ENCODE assay signal across 30 cellular contexts in the genomic region with DNA sequence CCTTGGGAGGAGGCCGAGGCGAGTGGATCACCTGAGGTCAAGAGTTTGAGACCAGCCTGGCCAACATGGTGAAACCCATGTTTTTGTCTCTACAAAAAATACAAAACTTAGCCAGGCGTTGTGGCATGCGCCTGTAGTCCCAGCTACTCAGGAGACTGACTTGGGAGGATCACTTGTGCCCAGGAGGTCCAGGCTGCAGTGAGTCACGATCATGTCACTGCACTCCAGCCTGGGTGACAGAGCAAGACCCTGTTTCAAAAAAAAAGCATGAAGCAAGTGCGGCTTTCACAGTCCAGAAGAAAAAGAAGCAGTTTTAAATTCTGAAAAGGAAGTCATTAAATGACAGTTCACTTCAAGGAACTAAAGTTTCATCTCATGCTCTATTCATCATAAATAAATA. TPM values are rescaled to one million over a fixed set of nuclear protein-coding genes. Genes with fewer than 3 reads are reported as not detected.
"Had no signal": no experiment of that assay in that cellular context is flagged by ENCODE, and none has a peak within 500 bp of the region (broad histone marks: within the 10 kb centered on the region; RNA-seq: fewer than 3 reads in every experiment).

No MANE protein-coding gene starts in this region.

- H3K4me3 Mint-ChIP-seq: activated naive CD4-positive, alpha-beta T cell treated with anti-CD3 and anti-CD28 coated beads for 36 hours; activated naive CD8-positive, alpha-beta T cell treated with anti-CD3 and anti-CD28 coated beads, Interleukin-2, amount 50 U/mL, for 24 hours; activated T-cell treated with anti-CD3 and anti-CD28 coated beads, Interleukin-2, amount 50 U/mL, for 72 hours; dendritic cell treated with granulocyte-macrophage colony-stimulating factor and Interleukin-4, amounts not matched to agents 40 ng/mL and 50 ng/mL, for 4 days; memory B cell; nephron; stimulated activated naive CD8-positive, alpha-beta T cell treated with anti-CD3 and anti-CD28 coated beads, Interleukin-15, amount 100 ng/mL, for 72 hours had no signal

- H3K27me3 ChIP-seq: pancreas, uterus had no signal

- H3K4me3 ChIP-seq: cardiac muscle cell, heart left ventricle, pancreas, tibial nerve, uterus had no signal

- H3K4me1 ChIP-seq: pancreas, uterus had no signal

- DNase-seq: activated CD4-positive, alpha-beta T cell treated with anti-CD3 and anti-CD28 coated beads for 4 hours; activated CD4-positive, alpha-beta T cell treated with anti-CD3 and anti-CD28 coated beads, Interleukin-2, amount 50 U/mL, for 48 hours; activated CD4-positive, CD25-positive, alpha-beta regulatory T cell; activated CD8-positive, alpha-beta memory T cell treated with anti-CD3 and anti-CD28 coated beads, Interleukin-2, amount 50 U/mL, for 48 hours; activated effector memory CD4-positive, alpha-beta T cell treated with Interleukin-2 at 50 U/mL for 16 hours; activated naive CD4-positive, alpha-beta T cell treated with anti-CD3 and anti-CD28 coated beads for 36 hours; activated naive CD8-positive, alpha-beta T cell treated with anti-CD3 and anti-CD28 coated beads, Interleukin-2, amount 50 U/mL, for 24 hours; activated T-cell treated with anti-CD3 and anti-CD28 coated beads, Interleukin-2, amount 50 U/mL, for 72 hours; effector CD4-positive, alpha-beta T cell; heart left ventricle; islet precursor cell; left colon; right cardiac atrium; stimulated activated CD4-positive, alpha-beta T cell treated with anti-CD3 and anti-CD28 coated beads, Interleukin-1b, Interleukin-23, amount 100 ng/mL, for 48 hours; stimulated activated naive CD8-positive, alpha-beta T cell treated with anti-CD3 and anti-CD28 coated beads, Interleukin-15, amount 100 ng/mL, for 72 hours; uterus had no signal

- H3K36me3 ChIP-seq: cardiac muscle cell, heart left ventricle, neutrophil, pancreas, tibial nerve, uterus had no signal

- H3K9me3 Mint-ChIP-seq: activated naive CD4-positive, alpha-beta T cell treated with anti-CD3 and anti-CD28 coated beads for 36 hours; activated naive CD8-positive, alpha-beta T cell treated with anti-CD3 and anti-CD28 coated beads, Interleukin-2, amount 50 U/mL, for 24 hours; activated T-cell treated with anti-CD3 and anti-CD28 coated beads, Interleukin-2, amount 50 U/mL, for 72 hours; dendritic cell treated with granulocyte-macrophage colony-stimulating factor and Interleukin-4, amounts not matched to agents 40 ng/mL and 50 ng/mL, for 4 days; memory B cell; nephron; stimulated activated naive CD8-positive, alpha-beta T cell treated with anti-CD3 and anti-CD28 coated beads, Interleukin-15, amount 100 ng/mL, for 72 hours had no signal

- H3K27ac Mint-ChIP-seq: activated naive CD4-positive, alpha-beta T cell treated with anti-CD3 and anti-CD28 coated beads for 36 hours; activated naive CD8-positive, alpha-beta T cell treated with anti-CD3 and anti-CD28 coated beads, Interleukin-2, amount 50 U/mL, for 24 hours; activated T-cell treated with anti-CD3 and anti-CD28 coated beads, Interleukin-2, amount 50 U/mL, for 72 hours; dendritic cell treated with granulocyte-macrophage colony-stimulating factor and Interleukin-4, amounts not matched to agents 40 ng/mL and 50 ng/mL, for 4 days; memory B cell; nephron; stimulated activated naive CD8-positive, alpha-beta T cell treated with anti-CD3 and anti-CD28 coated beads, Interleukin-15, amount 100 ng/mL, for 72 hours had no signal

- H3K4me1 Mint-ChIP-seq: nephron had no signal

- ATAC-seq: activated naive CD8-positive, alpha-beta T cell treated with anti-CD3 and anti-CD28 coated beads, Interleukin-2, amount 50 U/mL, for 24 hours; activated T-cell treated with anti-CD3 and anti-CD28 coated beads, Interleukin-2, amount 50 U/mL, for 72 hours; heart left ventricle; left colon; pancreas; right cardiac atrium; stimulated activated naive CD8-positive, alpha-beta T cell treated with anti-CD3 and anti-CD28 coated beads, Interleukin-15, amount 100 ng/mL, for 72 hours had no signal

- H3K27ac ChIP-seq: cardiac muscle cell, heart left ventricle, neutrophil, pancreas, tibial nerve, uterus had no signal

- H3K9me3 ChIP-seq: heart left ventricle, neutrophil, pancreas, tibial nerve, uterus had no signal

- H3K36me3 Mint-ChIP-seq: memory B cell had no signal

RNA-seq across cellular contexts. Expression of a gene that starts 21.6 kb away (rescaled TPM):
- total RNA-seq: activated CD8-positive, alpha-beta memory T cell treated with anti-CD3 and anti-CD28 coated beads for 36 hours; cardiac muscle cell; chondrocyte; epithelial cell of proximal tubule; fibroblast of villous mesenchyme; heart left ventricle; left colon; lower leg skin; pulmonary artery endothelial cell; right cardiac atrium; skeletal muscle tissue; tibial nerve had no signal
- polyA plus RNA-seq: cardiac muscle cell, heart left ventricle, right cardiac atrium had no signal
